In the genomic region with DNA sequence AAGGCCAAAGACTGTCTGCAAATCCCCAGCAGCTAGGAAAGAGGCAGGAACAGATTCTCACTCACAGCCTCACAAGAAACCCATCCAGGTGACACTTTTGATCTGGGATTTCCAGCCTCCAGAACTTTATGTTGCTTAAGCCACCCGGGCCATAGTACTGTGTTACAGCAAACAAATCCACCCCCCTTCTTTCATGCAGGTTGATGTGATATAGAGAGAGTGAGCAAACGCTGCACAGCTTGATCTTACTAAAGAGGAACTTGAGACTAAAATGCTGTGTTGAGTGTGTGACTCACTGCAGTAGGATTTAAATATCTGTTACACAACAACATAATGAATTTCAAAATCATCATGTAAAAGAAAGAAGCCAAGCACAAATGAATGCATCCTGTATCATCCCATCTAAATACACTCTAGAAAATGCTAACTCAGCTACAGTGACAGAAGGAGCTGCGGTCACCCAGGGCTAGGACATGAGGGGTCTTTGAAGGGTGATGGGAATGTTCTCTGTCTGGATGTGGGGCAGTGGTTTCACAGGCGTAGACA, we compare ENCODE assay signal across 8 cellular contexts. TPM values are rescaled to one million over a fixed set of nuclear protein-coding genes. Genes with fewer than 3 reads are reported as not detected.
DNase-seq lines count a peak whose midpoint lies in the region; ATAC-seq, FAIRE-seq and TF ChIP-seq lines count a peak whose summit lies in the region.

No MANE protein-coding gene starts in this region.

- no peaks in the 10 kb centered on the region for H3K27me3 Mint-ChIP-seq in activated naive CD4-positive, alpha-beta T cell treated with anti-CD3 and anti-CD28 coated beads, Interleukin-2, amount 10 ng/mL, durations not matched to agents 7 days and 5 days
- H3K27me3 Mint-ChIP-seq in activated CD4-positive, alpha-beta T cell treated with anti-CD3 and anti-CD28 coated beads, Interleukin-2, amount 10 ng/mL, durations not matched to agents 7 days and 5 days = no peaks in the 10 kb centered on the region

- peaks cover 93% of the 10 kb centered on the region for H3K4me1 Mint-ChIP-seq in activated naive CD4-positive, alpha-beta T cell treated with anti-CD3 and anti-CD28 coated beads, Interleukin-2, amount 10 ng/mL, durations not matched to agents 7 days and 5 days
- H3K4me1 Mint-ChIP-seq in activated CD4-positive, alpha-beta T cell treated with anti-CD3 and anti-CD28 coated beads, Interleukin-2, amount 10 ng/mL, durations not matched to agents 7 days and 5 days = peaks cover 91% of the 10 kb centered on the region

- TF ChIP-seq POLR2A in GM12878 (IDR thresholded peaks at IDR 0.05; ENCODE audit: low read depth, low read length) = no peak

- H3K36me3 ChIP-seq in Karpas-422 (ENCODE audit: insufficient read depth, low read length) = no peaks in the 10 kb centered on the region
- H3K36me3 ChIP-seq in GM12878 (ENCODE audit: control insufficient read depth in 2 of 2, insufficient read depth in 2 of 2, low read length in 1 of 2) = peaks cover 0 to 10% of the 10 kb centered on the region in 2 experiments; a peak in 3 of 4 replicates
- peaks cover 2 to 4% of the 10 kb centered on the region in 2 donors for H3K36me3 ChIP-seq in mucosa of rectum (ENCODE audit: control insufficient read depth in 2 of 2, insufficient read depth in 2 of 2, low read length in 2 of 2)

- H3K79me2 ChIP-seq in Karpas-422 (ENCODE audit: low read length) (no peaks in the 10 kb centered on the region), GM12878 (ENCODE audit: control insufficient read depth, insufficient read depth, low read length) (no peaks in the 10 kb centered on the region; the same call in 1 of the 2 replicates)

- DNase-seq in activated naive CD4-positive, alpha-beta T cell treated with anti-CD3 and anti-CD28 coated beads, Interleukin-2, amount 10 ng/mL, durations not matched to agents 7 days and 5 days = no peak
- no peak for DNase-seq in activated naive CD4-positive, alpha-beta T cell (lab: John Stamatoyannopoulos, UW)
- DNase-seq in Karpas-422 (peak; percentile 90), GM12878 (ENCODE audit: low read depth, low spot score) (no peak), NCI-H510A treated with DMSO at 0.1 percent for 48 hours (lab: John Stamatoyannopoulos, UW) (no peak), NCI-H510A (lab: John Stamatoyannopoulos, UW) (no peak)
- DNase-seq in activated CD4-positive, alpha-beta T cell treated with anti-CD3 and anti-CD28 coated beads, Interleukin-2, amount 10 ng/mL, durations not matched to agents 7 days and 5 days = no peak

- no TSS peak for BruUV-seq in GM12878 (replicated peaks; lab: Mats Ljungman, UMichigan)

- TF ChIP-seq EP300 in GM12878 (IDR thresholded peaks at IDR 0.05; ENCODE audit: borderline replicate concordance in 1 of 2, control insufficient read depth in 1 of 2, low read depth in 2 of 2, low read length in 2 of 2) = no peak

- ATAC-seq in GM12878 = peak; percentile 57

- WGBS in GM12878 (ENCODE audit: insufficient coverage, insufficient replicate concordance, low lambda C conversion rate, missing lambda C conversion rate) = 40% methylated on average over 4 of the region's 4 CpGs

- H3K4me2 ChIP-seq in Karpas-422 (ENCODE audit: low read depth, low read length, poor library complexity, severe bottlenecking) = peak overlapping the region; percentile 61
- H3K4me2 ChIP-seq in GM12878 (ENCODE audit: control insufficient read depth, insufficient read depth) = peak overlapping the region; percentile 33; the same call in 1 of the 2 replicates

- H3K9me2 ChIP-seq in Karpas-422 (replicated peaks; ENCODE audit: insufficient read depth, low read length) = no peaks in the 10 kb centered on the region

- POLR2A ChIA-PET in GM12878 (lab: Charles Lee) = interaction anchor here (0.6 kb wide), 1 partner anchor 250 kb away, joined by 3 read pairs; no protein-coding TSS in a partner anchor
- POLR2A ChIA-PET in activated CD4-positive, alpha-beta T cell treated with anti-CD3 and anti-CD28 coated beads, Interleukin-2, amount 10 ng/mL, durations not matched to agents 7 days and 5 days (lab: Charles Lee) = no interaction called here

- peaks cover 66% of the 10 kb centered on the region for H3K36me3 Mint-ChIP-seq in activated naive CD4-positive, alpha-beta T cell treated with anti-CD3 and anti-CD28 coated beads, Interleukin-2, amount 10 ng/mL, durations not matched to agents 7 days and 5 days
- H3K36me3 Mint-ChIP-seq in activated CD4-positive, alpha-beta T cell treated with anti-CD3 and anti-CD28 coated beads, Interleukin-2, amount 10 ng/mL, durations not matched to agents 7 days and 5 days (ENCODE audit: low read depth) = peaks cover 76% of the 10 kb centered on the region

- RAD21 ChIA-PET in GM12878 (lab: Charles Lee; ENCODE audit: unreplicated experiment) = interaction anchor here (0.8 to 1.3 kb wide), 3 partner anchors 22 to 78 kb away, joined by 3 to 4 read pairs (median 4); no protein-coding TSS in a partner anchor

- in situ Hi-C loops in GM12878 (cut with MboI) = loop anchor here (5.0 kb wide), 1 partner anchor 77 kb away; no protein-coding TSS in a partner anchor

- no peak for TF ChIP-seq RAD21 in GM12878 (IDR thresholded peaks at IDR 0.05; ENCODE audit: insufficient read depth, low read depth, low read length)

- H3K27ac Mint-ChIP-seq in activated naive CD4-positive, alpha-beta T cell treated with anti-CD3 and anti-CD28 coated beads, Interleukin-2, amount 10 ng/mL, durations not matched to agents 7 days and 5 days = peak overlapping the region; percentile 39
- H3K27ac Mint-ChIP-seq in activated CD4-positive, alpha-beta T cell treated with anti-CD3 and anti-CD28 coated beads, Interleukin-2, amount 10 ng/mL, durations not matched to agents 7 days and 5 days = no peak overlapping the region

- SMC1A ChIA-PET in GM12878 (lab: Charles Lee; ENCODE audit: uncharacterized antibody, unreplicated experiment) = interaction anchor here (0.6 to 1.6 kb wide), 5 partner anchors 9 to 102 kb away, joined by 3 to 5 read pairs (median 3); no protein-coding TSS in a partner anchor

- H3K4me3 ChIP-seq in Karpas-422 (ENCODE audit: low read length) = no peak overlapping the region; the same call in 1 of the 2 replicates
- no peak overlapping the region for H3K4me3 ChIP-seq in GM12878
- H3K4me3 ChIP-seq in mucosa of rectum (ENCODE audit: low read length in 2 of 2) = no peak overlapping the region

- intact Hi-C loops in GM12878 (cut with micrococcal nuclease; ENCODE audit: unreplicated experiment) = no loop called here

- H3K4me3 Mint-ChIP-seq in activated naive CD4-positive, alpha-beta T cell treated with anti-CD3 and anti-CD28 coated beads, Interleukin-2, amount 10 ng/mL, durations not matched to agents 7 days and 5 days = no peak overlapping the region
- no peak overlapping the region for H3K4me3 Mint-ChIP-seq in activated CD4-positive, alpha-beta T cell treated with anti-CD3 and anti-CD28 coated beads, Interleukin-2, amount 10 ng/mL, durations not matched to agents 7 days and 5 days

- H3K9me3 ChIP-seq in Karpas-422 (ENCODE audit: low read length) (no peaks in the 10 kb centered on the region), GM12878 (replicated peaks; ENCODE audit: control insufficient read depth, insufficient read depth, low read length) (no peaks in the 10 kb centered on the region), mucosa of rectum (ENCODE audit: control insufficient read depth in 2 of 2, low read length in 2 of 2) (no peaks in the 10 kb centered on the region)

- peak; percentile 47 for FAIRE-seq in GM12878 (lab: Jason Lieb, UNC)

- H3K27me3 ChIP-seq in Karpas-422 (ENCODE audit: low read length) (no peaks in the 10 kb centered on the region), GM12878 (replicated peaks in 1 of 2; ENCODE audit: control insufficient read depth in 2 of 2, insufficient read depth in 2 of 2, low read length in 1 of 2) (no peaks in the 10 kb centered on the region), mucosa of rectum (ENCODE audit: control insufficient read depth in 2 of 2, insufficient read depth in 2 of 2, low read length in 2 of 2) (no peaks in the 10 kb centered on the region)

- CTCF ChIA-PET in activated naive CD4-positive, alpha-beta T cell treated with anti-CD3 and anti-CD28 coated beads, Interleukin-2, amount 10 ng/mL, durations not matched to agents 7 days and 5 days (lab: Charles Lee) = interaction anchor here (0.6 kb wide), 1 partner anchor 386 kb away, joined by 3 read pairs; no protein-coding TSS in a partner anchor
- CTCF ChIA-PET in GM12878 (lab: Yijun Ruan, JAX) = interaction anchor here (0.6 to 1.3 kb wide), 2 partner anchors 10 to 976 kb away, joined by 3 read pairs; no protein-coding TSS in a partner anchor
- CTCF ChIA-PET in activated CD4-positive, alpha-beta T cell treated with anti-CD3 and anti-CD28 coated beads, Interleukin-2, amount 10 ng/mL, durations not matched to agents 7 days and 5 days (lab: Charles Lee) = interaction anchor here (0.9 kb wide), 1 partner anchor 62 kb away, joined by 3 read pairs; no protein-coding TSS in a partner anchor

- H3K27ac ChIP-seq in Karpas-422 (ENCODE audit: low read length) = peak overlapping the region; percentile 88
- H3K27ac ChIP-seq in GM12878 (ENCODE audit: control insufficient read depth, insufficient read depth) = peak overlapping the region; percentile 52; the same call in 1 of the 2 replicates
- peak overlapping the region; percentile 38 to 48 for H3K27ac ChIP-seq in mucosa of rectum (ENCODE audit: low read depth in 2 of 2, low read length in 2 of 2)

- H3K4me1 ChIP-seq in Karpas-422 (ENCODE audit: low read length) = peaks cover 60% of the 10 kb centered on the region
- peaks cover 47% of the 10 kb centered on the region for H3K4me1 ChIP-seq in GM12878 (ENCODE audit: control insufficient read depth, insufficient read depth, low read length)
- peaks cover 0 to under 1% of the 10 kb centered on the region in 2 donors for H3K4me1 ChIP-seq in mucosa of rectum (ENCODE audit: control insufficient read depth in 2 of 2, insufficient read depth in 2 of 2, low read length in 2 of 2)

- peak overlapping the region; percentile 67; the same call in 1 of the 2 replicates for H2AFZ ChIP-seq in Karpas-422 (ENCODE audit: low read length)
- no peak overlapping the region for H2AFZ ChIP-seq in GM12878 (ENCODE audit: control insufficient read depth, low read depth, low read length)

- no peak for TF ChIP-seq CTCF in GM12878 (IDR thresholded peaks at IDR 0.05 in 2 of 3, conservative IDR thresholded peaks at IDR 0.05 in 1 of 3; ENCODE audit: control insufficient read depth in 2 of 3, extremely low read depth in 1 of 3, insufficient read depth in 1 of 3, low read depth in 3 of 3, low read length in 3 of 3)

- H4K20me1 ChIP-seq in Karpas-422 (ENCODE audit: insufficient read depth, low read depth, low read length) = no peaks in the 10 kb centered on the region
- no peaks in the 10 kb centered on the region for H4K20me1 ChIP-seq in GM12878 (ENCODE audit: control insufficient read depth, insufficient read depth)

- peak overlapping the region; percentile 59 for H3K9ac ChIP-seq in Karpas-422 (ENCODE audit: low read length)
- no peak overlapping the region for H3K9ac ChIP-seq in GM12878 (ENCODE audit: control insufficient read depth, insufficient read depth, low read length)
- no peak overlapping the region for H3K9ac ChIP-seq in mucosa of rectum (ENCODE audit: low read depth in 1 of 2, low read length in 2 of 2)

- H3K9me3 Mint-ChIP-seq in activated naive CD4-positive, alpha-beta T cell treated with anti-CD3 and anti-CD28 coated beads, Interleukin-2, amount 10 ng/mL, durations not matched to agents 7 days and 5 days = peaks cover 3% of the 10 kb centered on the region
- peaks cover 16% of the 10 kb centered on the region for H3K9me3 Mint-ChIP-seq in activated CD4-positive, alpha-beta T cell treated with anti-CD3 and anti-CD28 coated beads, Interleukin-2, amount 10 ng/mL, durations not matched to agents 7 days and 5 days

RNA-seq across cellular contexts. Expression of gene RCBTB2, which starts 32.2 kb away (rescaled TPM):
- total RNA-seq in Karpas-422 (2014; rRNA removed; shearing (Covaris generic); ENCODE audit: low replicate concordance) = 20.2 and 25.6 TPM in 2 replicates
- total RNA-seq in GM12878 (2013; cell fraction: nucleolus; rRNA removed) = 2.7 and 4.2 TPM in 2 replicates
- total RNA-seq in GM12878 (2014; rRNA removed) = 5.0 and 6.9 TPM in 2 replicates
- 6.9 and 8.3 TPM in 2 replicates for total RNA-seq in GM12878 (2014; rRNA removed; fragmentation: Illumina TruSeq; extraction: Trizol)
- 5.9 and 7.7 TPM in 2 replicates for total RNA-seq in GM12878 (2021)
- 9.4 TPM for polyA plus RNA-seq in GM12878 (2011; ENCODE audit: low read depth)
- 9.8 and 15.3 TPM in 2 replicates for polyA plus RNA-seq in GM12878 (2011; rRNA removed)
- 3.9 and 5.7 TPM in 2 replicates for polyA plus RNA-seq in GM12878 (2011; cell fraction: cytosol; rRNA removed)
- polyA plus RNA-seq in GM12878 (2011; cell fraction: nucleus; rRNA removed) = 14.0 and 14.2 TPM in 2 replicates
- 9.5 and 16.1 TPM in 2 replicates for polyA plus RNA-seq in GM12878 (2012)
- polyA plus RNA-seq in GM12878 (2014; fragmentation: Illumina TruSeq; extraction: Trizol) = 7.4 and 8.7 TPM in 2 replicates
- 10 to 100 TPM in 1 of 2 experiments, 1 to 10 TPM in 1; 8.7 to 10.4 TPM for polyA plus RNA-seq in GM12878 (2014; fragmentation: Nextera tagmentation; extraction: Ambion mirVana)
- polyA plus RNA-seq in GM12878 (2014; rRNA removed) = 7.5 and 7.7 TPM in 2 replicates
- 10 to 100 TPM; 15.8 to 16.0 TPM for polyA plus RNA-seq in GM12878 (2016; fragmentation: Nextera tagmentation; extraction: Ambion mirVana)
- 6.9 and 8.3 TPM in 2 replicates for polyA minus RNA-seq in GM12878 (2011; rRNA and poly(A)+ RNA removed)
- 1.6 and 1.9 TPM in 2 replicates for polyA minus RNA-seq in GM12878 (2011; cell fraction: cytosol; rRNA and poly(A)+ RNA removed)
- 2.9 and 3.6 TPM in 2 replicates for polyA minus RNA-seq in GM12878 (2011; cell fraction: nucleus; rRNA and poly(A)+ RNA removed)
- total RNA-seq in activated CD4-positive, alpha-beta T cell treated with anti-CD3 and anti-CD28 coated beads, Interleukin-2, amount 10 ng/mL, durations not matched to agents 7 days and 5 days = 10 to 100 TPM; 22.5 to 24.5 TPM
